ENCODE assay signal across 8 cellular contexts in genomic region chr1:206506803-206507394, GRCh38. TPM values are rescaled to one million over a fixed set of nuclear protein-coding genes. Genes with fewer than 3 reads are reported as not detected.
A peak's percentile ranks its signal among the peaks of the same experiment; 100 is the strongest.
DNase-seq lines count a peak whose midpoint lies in the region; ATAC-seq and TF ChIP-seq lines count a peak whose summit lies in the region.

No MANE protein-coding gene starts in this region.

- H3K27me3 Mint-ChIP-seq in activated CD8-positive, alpha-beta T cell treated with anti-CD3 and anti-CD28 coated beads for 36 hours = peaks cover 28% of the 10 kb centered on the region

- H3K4me3 ChIP-seq in heart right ventricle = peak overlapping the region; percentile 31 to 77 (median 66)
- peak overlapping the region; percentile 55 to 78 (median 68) for H3K4me3 ChIP-seq in gastrocnemius medialis
- H3K4me3 ChIP-seq in SJCRH30 = no peak overlapping the region

- CTCF ChIA-PET in activated CD8-positive, alpha-beta T cell treated with anti-CD3 and anti-CD28 coated beads for 36 hours (lab: Charles Lee) = interaction anchor here (0.6 to 4.0 kb wide), 18 partner anchors 9 to 480 kb away, joined by 3 to 21 read pairs (median 3); partner anchors contain the start of genes DYRK3, EIF2D and IKBKE

- H3K4me1 ChIP-seq in heart right ventricle (peaks cover 0 to 69% (median 42%) of the 10 kb centered on the region in 9 donors), gastrocnemius medialis (peaks cover 24 to 36% of the 10 kb centered on the region in 2 donors), SJCRH30 (peaks cover 68% of the 10 kb centered on the region)

- ATAC-seq in GM19023 (IDR thresholded peaks at IDR 0.05; ENCODE audit: unreplicated experiment) = peak; percentile 23
- ATAC-seq in HG02870 (IDR thresholded peaks at IDR 0.05; ENCODE audit: unreplicated experiment) = peak; percentile 2
- peak; percentile 16 for ATAC-seq in activated CD8-positive, alpha-beta T cell treated with anti-CD3 and anti-CD28 coated beads for 36 hours
- peak; percentile 6 to 54 (median 30) for ATAC-seq in heart right ventricle
- ATAC-seq in gastrocnemius medialis = no peak

- H3K9me3 ChIP-seq in heart right ventricle (no peaks in the 10 kb centered on the region), gastrocnemius medialis (no peaks in the 10 kb centered on the region), SJCRH30 (replicated peaks) (no peaks in the 10 kb centered on the region)

- H3K27ac ChIP-seq in heart right ventricle = peak overlapping the region in 3 of 10 donors; percentile 10 to 69 (median 28)
- peak overlapping the region in 2 of 4 donors; percentile 30 to 61 for H3K27ac ChIP-seq in gastrocnemius medialis
- no peak overlapping the region for H3K27ac ChIP-seq in SJCRH30

- peak overlapping the region; percentile 64 for H3K4me3 Mint-ChIP-seq in activated CD8-positive, alpha-beta T cell treated with anti-CD3 and anti-CD28 coated beads for 36 hours

- no peak for TF ChIP-seq CTCF in activated CD8-positive, alpha-beta T cell treated with anti-CD3 and anti-CD28 coated beads for 36 hours (IDR thresholded peaks at IDR 0.05)
- no peak for TF ChIP-seq CTCF in heart right ventricle (IDR thresholded peaks at IDR 0.05)
- TF ChIP-seq CTCF in gastrocnemius medialis (IDR thresholded peaks at IDR 0.05 in 4 of 5, conservative IDR thresholded peaks at IDR 0.05 in 1 of 5) = no peak

- no peak for TF ChIP-seq POLR2A in gastrocnemius medialis (IDR thresholded peaks at IDR 0.05)

- H3K27ac Mint-ChIP-seq in activated CD8-positive, alpha-beta T cell treated with anti-CD3 and anti-CD28 coated beads for 36 hours = peak overlapping the region; percentile 10

- H3K36me3 ChIP-seq in heart right ventricle (no peaks in the 10 kb centered on the region), gastrocnemius medialis (no peaks in the 10 kb centered on the region), SJCRH30 (no peaks in the 10 kb centered on the region)

- WGBS in heart right ventricle, 2 donors = 4 to 6% methylated on average over 42 to 49 of the region's 49 CpGs

- in situ Hi-C loops in gastrocnemius medialis (cut with MboI; ENCODE audit: low sequenced_read_pairs in 4 of 4) = no loop called here

- H3K36me3 Mint-ChIP-seq in activated CD8-positive, alpha-beta T cell treated with anti-CD3 and anti-CD28 coated beads for 36 hours (ENCODE audit: low read depth) = no peaks in the 10 kb centered on the region

- POLR2A ChIA-PET in activated CD8-positive, alpha-beta T cell treated with anti-CD3 and anti-CD28 coated beads for 36 hours (lab: Charles Lee) = interaction anchor here (0.6 to 1.9 kb wide), 18 partner anchors 8 to 480 kb away, joined by 3 to 8 read pairs (median 3); no protein-coding TSS in a partner anchor

- peak; percentile 43 for DNase-seq in activated CD8-positive, alpha-beta T cell treated with anti-CD3 and anti-CD28 coated beads for 36 hours
- no peak for DNase-seq in heart right ventricle
- no peak for DNase-seq in gastrocnemius medialis
- DNase-seq in SJCRH30 = no peak
- DNase-seq in HT-29 (ENCODE audit: low spot score) = no peak
- DNase-seq in NCI-H69 (lab: John Stamatoyannopoulos, UW) = no peak

- intact Hi-C loops in activated CD8-positive, alpha-beta T cell treated with anti-CD3 and anti-CD28 coated beads for 36 hours (cut with micrococcal nuclease) = loop anchor here (5.0 kb wide), 1 partner anchor 75 kb away; no protein-coding TSS in a partner anchor
- intact Hi-C loops in heart right ventricle (cut with DNase I) (no loop called here), gastrocnemius medialis (cut with DNase I; ENCODE audit: low total_unique reads) (loop anchor here (5.0 to 10.0 kb wide), 2 partner anchors 45 to 548 kb away; partner anchors contain the start of genes PFKFB2 and YOD1)

- peaks cover 46% of the 10 kb centered on the region for H3K4me1 Mint-ChIP-seq in activated CD8-positive, alpha-beta T cell treated with anti-CD3 and anti-CD28 coated beads for 36 hours (ENCODE audit: low read depth)

- no peaks in the 10 kb centered on the region for H3K9me3 Mint-ChIP-seq in activated CD8-positive, alpha-beta T cell treated with anti-CD3 and anti-CD28 coated beads for 36 hours

- peaks cover 0 to 59% (median 12%) of the 10 kb centered on the region in 7 donors for H3K27me3 ChIP-seq in heart right ventricle
- H3K27me3 ChIP-seq in gastrocnemius medialis = peaks cover 13 to 26% (median 19%) of the 10 kb centered on the region in 3 donors
- no peaks in the 10 kb centered on the region for H3K27me3 ChIP-seq in SJCRH30

RNA-seq across cellular contexts. Expression of gene RASSF5, which starts 0.4 kb away (rescaled TPM):
- total RNA-seq in activated CD8-positive, alpha-beta T cell treated with anti-CD3 and anti-CD28 coated beads for 36 hours = 100 to 1,000 TPM; 215 to 218 TPM
- total RNA-seq in heart right ventricle = 10 to 100 TPM in 3 of 10 donors, 1 to 10 TPM in 7; 5.0 to 26.0 (median 7.0) TPM
- 1 to 10 TPM in 1 of 2 donors, under 1 TPM in 1; 0.90 to 2.4 TPM for polyA plus RNA-seq in heart right ventricle
- total RNA-seq in gastrocnemius medialis = 10 to 100 TPM in 2 of 4 donors, 1 to 10 TPM in 2; 5.9 to 15.9 (median 9.4) TPM
- 9.5 TPM in 2 replicates for total RNA-seq in SJCRH30 (2014; rRNA removed; shearing (Covaris generic))
- 7.9 and 8.8 TPM in 2 replicates for total RNA-seq in HT-29 (2014; rRNA removed; shearing (Covaris generic))

RNA-seq across cellular contexts. Expression of gene IKBKE, which starts 36.6 kb away (rescaled TPM):
- 10 to 100 TPM; 14.3 to 14.9 TPM for total RNA-seq in activated CD8-positive, alpha-beta T cell treated with anti-CD3 and anti-CD28 coated beads for 36 hours
- total RNA-seq in heart right ventricle (1 to 10 TPM in 3 of 10 donors, under 1 TPM in 7; 0.49 to 5.4 (median 0.79) TPM), gastrocnemius medialis (1 to 10 TPM in 1 of 4 donors, under 1 TPM in 2, not detected in 1; 0.81 to 1.1 (median 0.84) TPM)
- under 1 TPM; 0.29 to 0.87 TPM for polyA plus RNA-seq in heart right ventricle
- total RNA-seq in SJCRH30 (2014; rRNA removed; shearing (Covaris generic)) = 3.1 and 3.5 TPM in 2 replicates
- total RNA-seq in HT-29 (2014; rRNA removed; shearing (Covaris generic)) = 11.7 and 12.0 TPM in 2 replicates

Comparison
In these comparisons a context has a peak if more than half of its experiments do, and no peak if none do; other contexts are left out.
1. ATAC-seq: peak in GM19023 (single experiment), HG02870 (single experiment), activated CD8-positive, alpha-beta T cell treated with anti-CD3 and anti-CD28 coated beads for 36 hours (single experiment) and heart right ventricle (8 of 8); none in gastrocnemius medialis (0 of 2).
2. RNA of gene RASSF5, which starts 0.4 kb away (total RNA-seq): 215 to 218 TPM in activated CD8-positive, alpha-beta T cell treated with anti-CD3 and anti-CD28 coated beads for 36 hours; 5.9 to 15.9 TPM in gastrocnemius medialis, 9.5 TPM in SJCRH30, 7.9 to 8.8 TPM in HT-29 and 5.0 to 26.0 TPM in heart right ventricle; every median in the first group is over 4 times any median in the second.
3. intact Hi-C loops: an anchor here in activated CD8-positive, alpha-beta T cell treated with anti-CD3 and anti-CD28 coated beads for 36 hours (5.0 kb wide) and gastrocnemius medialis (5.0 to 10.0 kb wide); none called in heart right ventricle.